Comparison of ENCODE assay signal across 21 cellular contexts in the genomic region with DNA sequence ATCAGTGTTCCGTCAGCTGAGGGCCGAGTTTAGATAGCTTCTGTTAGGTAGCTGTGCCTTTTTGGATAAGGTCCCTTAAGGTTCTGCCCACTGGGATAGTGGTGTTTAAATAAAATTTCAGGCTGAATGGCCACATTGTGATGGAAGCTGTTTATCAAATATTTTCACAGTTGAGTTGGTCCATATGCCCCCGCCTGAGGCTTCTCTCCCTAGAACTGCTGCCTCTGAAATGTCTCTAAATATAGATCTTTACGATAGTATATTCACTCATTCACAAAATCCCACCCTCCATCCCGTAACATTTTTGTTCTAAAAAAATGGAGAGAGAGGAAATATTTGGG.
A peak's percentile ranks its signal among the peaks of the same experiment; 100 is the strongest.
DNase-seq lines count a peak whose midpoint lies in the region; ATAC-seq, FAIRE-seq and TF ChIP-seq lines count a peak whose summit lies in the region.
"Had no signal": no experiment of that assay in that cellular context is flagged by ENCODE, and none has a peak within 500 bp of the region (broad histone marks: within the 10 kb centered on the region; RNA-seq: fewer than 3 reads in every experiment).

No MANE protein-coding gene starts in this region.

- peaks cover 0 to 2% (median 0%) of the 10 kb centered on the region in 4 experiments; a peak in 1 of 7 replicates for H3K27me3 ChIP-seq in H1 (replicated peaks in 1 of 4; ENCODE audit: control insufficient read depth in 3 of 4, extremely low read depth in 1 of 4, insufficient read depth in 3 of 4, low read length in 3 of 4)
- H3K27me3 ChIP-seq: sigmoid colon, tibial nerve had no signal

- H4K20me1 ChIP-seq in H1 (replicated peaks in 1 of 2; ENCODE audit: control insufficient read depth in 1 of 2, insufficient read depth in 2 of 2, low read length in 2 of 2) = peaks cover 3 to 18% of the 10 kb centered on the region in 2 experiments

- no peak overlapping the region for H3K27ac ChIP-seq in H1 (ENCODE audit: low read depth, low read length)
- H3K27ac ChIP-seq: C4-2B, epithelial cell of prostate, foreskin keratinocyte, tibial nerve had no signal

- ATAC-seq in GM19328 (IDR thresholded peaks at IDR 0.05; ENCODE audit: unreplicated experiment) = no peak
- ATAC-seq: foreskin keratinocyte, K562 had no signal

- H3K9ac ChIP-seq in H1 (replicated peaks in 1 of 4; ENCODE audit: extremely low read depth in 1 of 4, low read depth in 3 of 4, low read length in 3 of 4) = peak overlapping the region in 1 of 4 experiments; percentile 91; a peak in 3 of 7 replicates

- H3K4me2 ChIP-seq in H1 (ENCODE audit: insufficient read depth in 1 of 2, low read depth in 2 of 2, low read length in 2 of 2) = peak overlapping the region; percentile 95 to 98

- H3K27me3 Mint-ChIP-seq in nephron progenitor cell (ENCODE audit: low read depth, poor library complexity) = peaks cover 5% of the 10 kb centered on the region
- H3K27me3 Mint-ChIP-seq in T-helper 2 cell treated with Interferon-gamma antibody and Interleukin-4, amounts not matched to agents 5 μg/mL and 100 μg/mL, for 36 hours (ENCODE audit: low read depth) = peaks cover 59% of the 10 kb centered on the region

- DNase-seq in NCI-H146 (lab: John Stamatoyannopoulos, UW) (peak; percentile 69), NCI-H146 treated with DMSO at 0.1 percent for 48 hours (lab: John Stamatoyannopoulos, UW; ENCODE audit: unreplicated experiment) (no peak), H1 (ENCODE audit: low read depth in 1 of 2, low spot score in 2 of 2) (no peak), nephron progenitor cell (no peak), posterior cingulate gyrus (no peak)
- no peak for DNase-seq in T-helper 2 cell treated with Interferon-gamma antibody and Interleukin-4, amounts not matched to agents 5 μg/mL and 100 μg/mL, for 36 hours (ENCODE audit: low spot score)
- no peak for DNase-seq in stimulated activated CD4-positive, alpha-beta T cell treated with anti-CD3 and anti-CD28 coated beads, Interleukin-12 subunit alpha, Interleukin-12 subunit beta, amount 100 ng/mL, for 4 hours
- DNase-seq: activated CD8-positive, alpha-beta memory T cell treated with anti-CD3 and anti-CD28 coated beads, Interleukin-2, amount 50 U/mL, for 48 hours; activated effector memory CD4-positive, alpha-beta T cell treated with Interleukin-2 at 50 U/mL for 16 hours; foreskin keratinocyte; sigmoid colon; stimulated activated naive CD4-positive, alpha-beta T cell treated with Interleukin-2 at 50 U/mL for 16 hours had no signal

- no peak for TF ChIP-seq POLR2A in H1 (IDR thresholded peaks at IDR 0.05; ENCODE audit: control extremely low read depth in 1 of 2, low read depth in 2 of 2, low read length in 2 of 2)

- TF ChIP-seq CTCF in H1 (IDR thresholded peaks at IDR 0.05; ENCODE audit: control extremely low read depth in 1 of 3, insufficient read depth in 1 of 3, low read depth in 1 of 3, low read length in 3 of 3) (no peak), nephron progenitor cell (IDR thresholded peaks at IDR 0.05) (no peak)

- H4K5ac ChIP-seq in H1 (ENCODE audit: insufficient read length, low read depth, low read length) = no peak overlapping the region

- no peak overlapping the region for H3K23ac ChIP-seq in H1 (ENCODE audit: insufficient read length)

- peak overlapping the region; percentile 83; the same call in 1 of the 2 replicates for H2AK5ac ChIP-seq in H1 (ENCODE audit: low read depth, low read length)

- intact Hi-C loops in posterior cingulate gyrus (cut with DNase I) = no loop called here

- no peak overlapping the region for H3K27ac Mint-ChIP-seq in nephron progenitor cell
- H3K27ac Mint-ChIP-seq in T-helper 2 cell treated with Interferon-gamma antibody and Interleukin-4, amounts not matched to agents 5 μg/mL and 100 μg/mL, for 36 hours = no peak overlapping the region
- H3K27ac Mint-ChIP-seq: dendritic cell treated with granulocyte-macrophage colony-stimulating factor and Interleukin-4, amounts not matched to agents 40 ng/mL and 50 ng/mL, for 4 days; mesothelial cell of epicardium had no signal

- peaks cover 0 to 6% (median 0%) of the 10 kb centered on the region in 4 experiments; a peak in 1 of 8 replicates for H3K36me3 ChIP-seq in H1 (ENCODE audit: control insufficient read depth in 2 of 4, insufficient read depth in 4 of 4, low read length in 3 of 4)
- H3K36me3 ChIP-seq: sigmoid colon, tibial nerve had no signal

- H3K4me1 Mint-ChIP-seq in nephron progenitor cell = peaks cover 78% of the 10 kb centered on the region
- no peaks in the 10 kb centered on the region for H3K4me1 Mint-ChIP-seq in T-helper 2 cell treated with Interferon-gamma antibody and Interleukin-4, amounts not matched to agents 5 μg/mL and 100 μg/mL, for 36 hours (ENCODE audit: low read depth)

- no peaks in the 10 kb centered on the region for H3K9me3 Mint-ChIP-seq in nephron progenitor cell
- no peaks in the 10 kb centered on the region for H3K9me3 Mint-ChIP-seq in T-helper 2 cell treated with Interferon-gamma antibody and Interleukin-4, amounts not matched to agents 5 μg/mL and 100 μg/mL, for 36 hours
- H3K9me3 Mint-ChIP-seq: dendritic cell treated with granulocyte-macrophage colony-stimulating factor and Interleukin-4, amounts not matched to agents 40 ng/mL and 50 ng/mL, for 4 days; mesothelial cell of epicardium had no signal

- peaks cover 4% of the 10 kb centered on the region for H3K36me3 Mint-ChIP-seq in nephron progenitor cell (ENCODE audit: low read depth)
- no peaks in the 10 kb centered on the region for H3K36me3 Mint-ChIP-seq in T-helper 2 cell treated with Interferon-gamma antibody and Interleukin-4, amounts not matched to agents 5 μg/mL and 100 μg/mL, for 36 hours (ENCODE audit: low read depth)
- H3K36me3 Mint-ChIP-seq: mesothelial cell of epicardium had no signal

- peaks cover 12% of the 10 kb centered on the region for H3K23me2 ChIP-seq in H1 (ENCODE audit: low read depth, low read length)

- peaks cover 11 to 37% (median 26%) of the 10 kb centered on the region in 4 experiments for H3K4me1 ChIP-seq in H1 (replicated peaks in 1 of 4; ENCODE audit: control insufficient read depth in 3 of 4, insufficient read depth in 4 of 4, low read length in 3 of 4)

- no peak overlapping the region for H3K18ac ChIP-seq in H1 (ENCODE audit: extremely low read depth, low read length)

- H2BK20ac ChIP-seq in H1 (ENCODE audit: low read length) = no peak overlapping the region

- no peak overlapping the region for H2BK5ac ChIP-seq in H1 (ENCODE audit: low read depth, low read length)

- H2BK120ac ChIP-seq in H1 (replicated peaks; ENCODE audit: low read depth, low read length) = no peak overlapping the region

- H3K4me3 ChIP-seq in H1 (ENCODE audit: extremely low read depth in 1 of 4, insufficient read depth in 2 of 4, low read depth in 3 of 4, low read length in 4 of 4) = peak overlapping the region; percentile 73 to 87 (median 84); a peak in 5 of 8 replicates
- H3K4me3 ChIP-seq: K562, sigmoid colon, tibial nerve had no signal

- H4K8ac ChIP-seq in H1 (ENCODE audit: extremely low read depth, insufficient read depth, low read length) = no peak overlapping the region

- H2BK15ac ChIP-seq in H1 (ENCODE audit: low read length) = no peak overlapping the region; the same call in 1 of the 2 replicates

- CTCF ChIA-PET in H1 (lab: Charles Lee; ENCODE audit: partially characterized antibody) = interaction anchor here (0.6 to 4.5 kb wide), 10 partner anchors 10 to 97 kb away, joined by 3 to 30 read pairs (median 5); no protein-coding TSS in a partner anchor

- H4K91ac ChIP-seq in H1 (replicated peaks; ENCODE audit: insufficient read length, low read length) = no peak overlapping the region

- H2BK12ac ChIP-seq in H1 (ENCODE audit: low read depth, low read length) = peak overlapping the region; percentile 10; the same call in 1 of the 2 replicates

- H3K56ac ChIP-seq in H1 (replicated peaks; ENCODE audit: insufficient read length, low read depth, low read length) = no peak overlapping the region

- POLR2A ChIA-PET in H1 (lab: Charles Lee; ENCODE audit: partially characterized antibody) = interaction anchor here (0.9 to 12.6 kb wide), 7 partner anchors 10 to 55 kb away, joined by 3 to 237 read pairs (median 5); no protein-coding TSS in a partner anchor

- H3K9me3 ChIP-seq in H1 (ENCODE audit: insufficient read depth in 2 of 2, low read depth in 1 of 2, low read length in 1 of 2) = no peaks in the 10 kb centered on the region
- H3K9me3 ChIP-seq: sigmoid colon, tibial nerve had no signal

- TF ChIP-seq RAD21 in H1 (IDR thresholded peaks at IDR 0.05 in 1 of 2, conservative IDR thresholded peaks at IDR 0.05 in 1 of 2; ENCODE audit: low read depth in 2 of 2, low read length in 2 of 2) = no peak

- no peak overlapping the region for H3K4ac ChIP-seq in H1 (replicated peaks; ENCODE audit: insufficient read length, low read depth, low read length)

- TF ChIP-seq EP300 in H1 (IDR thresholded peaks at IDR 0.05; ENCODE audit: borderline replicate concordance in 1 of 2, low read depth in 2 of 2, low read length in 2 of 2) = no peak

- no peak overlapping the region for H3K14ac ChIP-seq in H1 (ENCODE audit: insufficient read length)

- FAIRE-seq in H1 (lab: Jason Lieb, UNC) = no peak
- FAIRE-seq: A204.1, GM12892, K562 had no signal

- peaks cover 6 to 66% of the 10 kb centered on the region in 2 experiments; a peak in 3 of 4 replicates for H3K79me2 ChIP-seq in H1 (ENCODE audit: control insufficient read depth in 1 of 2, insufficient read depth in 2 of 2, low read length in 2 of 2)

- WGBS in H1 (ENCODE audit: extremely low coverage in 1 of 2, insufficient coverage in 1 of 2, insufficient read length in 1 of 2, insufficient replicate concordance in 2 of 2, low coverage in 1 of 2, low lambda C conversion rate in 2 of 2, missing lambda C conversion rate in 1 of 2), 2 experiments = 74% methylated on average over 5 of the region's 5 CpGs; no CpG with 5 or more reads in 1 of the 2 experiments

- H3K79me1 ChIP-seq in H1 (ENCODE audit: low read depth, low read length) = peaks cover 20% of the 10 kb centered on the region

- H3K4me3 Mint-ChIP-seq in nephron progenitor cell = peak overlapping the region; percentile 90
- no peak overlapping the region for H3K4me3 Mint-ChIP-seq in T-helper 2 cell treated with Interferon-gamma antibody and Interleukin-4, amounts not matched to agents 5 μg/mL and 100 μg/mL, for 36 hours
- H3K4me3 Mint-ChIP-seq: dendritic cell treated with granulocyte-macrophage colony-stimulating factor and Interleukin-4, amounts not matched to agents 40 ng/mL and 50 ng/mL, for 4 days had no signal

- no peak overlapping the region for H2AFZ ChIP-seq in H1 (ENCODE audit: low read length)

TF ChIP-seq in H1, 55 proteins besides CTCF, POLR2A, EP300 and RAD21:
- TF ChIP-seq TAF7 (optimal IDR thresholded peaks at IDR 0.05; ENCODE audit: borderline replicate concordance, low read depth, low read length) = no peak
- no peak for TF ChIP-seq TAF1 (IDR thresholded peaks at IDR 0.05; ENCODE audit: low read depth, low read length)
TF ChIP-seq in H1: peak in this region for 0.
